In genomic region chr18:24195296-24196053, GRCh38 we compare ENCODE assay signal across 1 cellular context.
TF ChIP-seq lines count a peak whose summit lies in the region.

No MANE protein-coding gene starts in this region.

TF ChIP-seq in H1, 55 proteins besides CTCF, POLR2A, EP300 and RAD21:
- TF ChIP-seq KDM1A (IDR thresholded peaks at IDR 0.05; ENCODE audit: borderline replicate concordance, low read length) (no peak), CEBPB (IDR thresholded peaks at IDR 0.05; ENCODE audit: low read depth, low read length) (no peak), TEAD4 (IDR thresholded peaks at IDR 0.05; ENCODE audit: low read depth, low read length) (no peak), PHF8 (conservative IDR thresholded peaks at IDR 0.05; ENCODE audit: low read depth, low read length) (no peak), CBX8 (IDR thresholded peaks at IDR 0.05; ENCODE audit: borderline replicate concordance, low read depth, low read length) (no peak), YY1 (IDR thresholded peaks at IDR 0.05; ENCODE audit: low read depth, low read length) (no peak), HDAC2 (IDR thresholded peaks at IDR 0.05; ENCODE audit: borderline replicate concordance in 1 of 2, low read depth in 2 of 2, low read length in 2 of 2) (no peak), SRF (IDR thresholded peaks at IDR 0.05; ENCODE audit: low read depth, low read length) (no peak), SIRT6 (IDR thresholded peaks at IDR 0.05; ENCODE audit: low read length) (no peak), RFX5 (IDR thresholded peaks at IDR 0.05; ENCODE audit: borderline replicate concordance, low read depth, low read length) (no peak), CHD2 (IDR thresholded peaks at IDR 0.05; ENCODE audit: low read length) (no peak), BACH1 (IDR thresholded peaks at IDR 0.05; ENCODE audit: low read length) (no peak), ASH2L (IDR thresholded peaks at IDR 0.05; ENCODE audit: low read length) (no peak)
TF ChIP-seq in H1: peak in this region for 0.
